In genomic region chr12:49872781-49873181, GRCh38 we compare ENCODE assay signal across 13 cellular contexts. TPM values are rescaled to one million over a fixed set of nuclear protein-coding genes. Genes with fewer than 3 reads are reported as not detected.
DNase-seq lines count a peak whose midpoint lies in the region; ATAC-seq and TF ChIP-seq lines count a peak whose summit lies in the region.
"Had no signal": no experiment of that assay in that cellular context is flagged by ENCODE, and none has a peak within 500 bp of the region (broad histone marks: within the 10 kb centered on the region; RNA-seq: fewer than 3 reads in every experiment).

No MANE protein-coding gene starts in this region.

- ATAC-seq in left cardiac atrium (no peak), gastroesophageal sphincter (no peak), GM21786 (IDR thresholded peaks at IDR 0.05; ENCODE audit: unreplicated experiment) (no peak)
- ATAC-seq: activated T-cell treated with anti-CD3 and anti-CD28 coated beads, Interleukin-2, amount 50 U/mL, for 4 hours had no signal

- no peak for TF ChIP-seq EP300 in gastroesophageal sphincter (IDR thresholded peaks at IDR 0.05)

- WGBS in thyroid gland, 2 donors: 61 to 70% methylated on average over 6 of the region's 6 CpGs
- 71 to 80% methylated on average over 4 to 6 of the region's 6 CpGs for WGBS in gastroesophageal sphincter (ENCODE audit: low coverage in 1 of 2), 2 donors

- TF ChIP-seq CTCF in fibroblast of villous mesenchyme (IDR thresholded peaks at IDR 0.05; ENCODE audit: insufficient read depth, low read depth, low read length) (no peak), thyroid gland (IDR thresholded peaks at IDR 0.05) (no peak), gastroesophageal sphincter (IDR thresholded peaks at IDR 0.05) (no peak)

- intact Hi-C loops in cardiac septum (cut with DNase I) (no loop called here), left cardiac atrium (cut with DNase I) (loop anchor here in 1 of 2 donors (10.0 kb wide), 1 partner anchor 82 kb away; the partner anchor contains the start of gene AQP2), thyroid gland (cut with DNase I) (no loop called here)

- H3K4me3 ChIP-seq in fibroblast of villous mesenchyme (ENCODE audit: low read depth, low read length) (no peak overlapping the region), thyroid gland (replicated peaks in 1 of 3) (no peak overlapping the region), gastroesophageal sphincter (no peak overlapping the region)
- H3K4me3 ChIP-seq: ascending aorta had no signal

- DNase-seq in cardiac septum (ENCODE audit: low spot score): peak; percentile 53
- DNase-seq in left cardiac atrium: no peak
- peak; percentile 15 for DNase-seq in SK-MEL-5 (ENCODE audit: low read depth, low spot score)
- DNase-seq in fibroblast of villous mesenchyme (ENCODE audit: low read depth): peak; percentile 35
- DNase-seq in thyroid gland: no peak
- no peak for DNase-seq in 8988T
- DNase-seq: activated CD4-positive, CD25-positive, alpha-beta regulatory T cell; activated T-cell treated with anti-CD3 and anti-CD28 coated beads, Interleukin-2, amount 50 U/mL, for 4 hours; NCI-H1694 had no signal

- peaks cover 34 to 48% of the 10 kb centered on the region in 2 donors for H3K4me1 ChIP-seq in thyroid gland
- H3K4me1 ChIP-seq in gastroesophageal sphincter: peaks cover 0 to 23% (median 13%) of the 10 kb centered on the region in 3 donors

- TF ChIP-seq POLR2A in thyroid gland (IDR thresholded peaks at IDR 0.05): no peak
- TF ChIP-seq POLR2A in gastroesophageal sphincter (IDR thresholded peaks at IDR 0.05): no peak

- no peaks in the 10 kb centered on the region for H3K9me3 ChIP-seq in thyroid gland
- no peaks in the 10 kb centered on the region for H3K9me3 ChIP-seq in gastroesophageal sphincter
- H3K9me3 ChIP-seq: ascending aorta had no signal

- H3K27me3 ChIP-seq in thyroid gland: no peaks in the 10 kb centered on the region
- H3K27me3 ChIP-seq in gastroesophageal sphincter: peaks cover 6% of the 10 kb centered on the region
- H3K27me3 ChIP-seq: ascending aorta had no signal

- H3K36me3 ChIP-seq in thyroid gland (no peaks in the 10 kb centered on the region), gastroesophageal sphincter (no peaks in the 10 kb centered on the region)
- H3K36me3 ChIP-seq: ascending aorta had no signal

- in situ Hi-C loops in SK-MEL-5 (cut with HindIII; ENCODE audit: low pct_unique_long_range_greater_than_20kb, low sequenced_read_pairs): no loop called here

- H3K27ac ChIP-seq in thyroid gland (peak overlapping the region; percentile 11 to 23 (median 20)), gastroesophageal sphincter (no peak overlapping the region)
- H3K27ac ChIP-seq: ascending aorta had no signal

RNA-seq across cellular contexts. Expression of gene BCDIN3D, which starts 29.9 kb away (rescaled TPM):
- total RNA-seq in cardiac septum: 2.6 TPM
- 1 to 10 TPM; 2.9 to 4.0 TPM for total RNA-seq in left cardiac atrium
- total RNA-seq in SK-MEL-5 (2014; rRNA removed; shearing (Covaris generic)): 6.3 and 7.2 TPM in 2 replicates
- polyA plus RNA-seq in SK-MEL-5 (2015; cell fraction: cytosol; rRNA removed): 5.7 and 6.8 TPM in 2 replicates
- polyA plus RNA-seq in SK-MEL-5 (2015; cell fraction: nucleus; rRNA removed): 5.7 and 6.7 TPM in 2 replicates
- 2.9 and 3.5 TPM in 2 replicates for total RNA-seq in fibroblast of villous mesenchyme
- total RNA-seq in thyroid gland: 1 to 10 TPM; 3.9 to 6.1 (median 4.1) TPM
- 1 to 10 TPM; 2.6 to 4.7 (median 3.4) TPM for total RNA-seq in gastroesophageal sphincter

RNA-seq across cellular contexts. Expression of gene FAIM2, which starts 30.9 kb away (rescaled TPM):
- total RNA-seq in cardiac septum: 1.7 TPM
- total RNA-seq in left cardiac atrium: 10 to 100 TPM in 1 of 2 donors, 1 to 10 TPM in 1; 6.4 to 25.9 TPM
- not detected in 2 replicates for total RNA-seq in SK-MEL-5 (2014; rRNA removed; shearing (Covaris generic))
- not detected in 2 replicates for polyA plus RNA-seq in SK-MEL-5 (2015; cell fraction: cytosol; rRNA removed)
- not detected in 2 replicates for polyA plus RNA-seq in SK-MEL-5 (2015; cell fraction: nucleus; rRNA removed)
- 3.0 and 3.9 TPM in 2 replicates for total RNA-seq in fibroblast of villous mesenchyme
- total RNA-seq in thyroid gland: 1 to 10 TPM in 1 of 4 donors, under 1 TPM in 2, not detected in 1; 0.13 to 3.0 (median 0.33) TPM
- total RNA-seq in gastroesophageal sphincter: 1 to 10 TPM; 3.4 to 7.4 (median 5.9) TPM
- total RNA-seq: lung microvascular endothelial cell had no signal

RNA-seq across cellular contexts. Expression of gene NCKAP5L, which starts 44.6 kb away (rescaled TPM):
- total RNA-seq in cardiac septum: 26.5 TPM
- total RNA-seq in left cardiac atrium: 10 to 100 TPM; 18.6 to 18.8 TPM
- total RNA-seq in SK-MEL-5 (2014; rRNA removed; shearing (Covaris generic)): 29.2 and 29.6 TPM in 2 replicates
- 59.9 and 79.3 TPM in 2 replicates for polyA plus RNA-seq in SK-MEL-5 (2015; cell fraction: cytosol; rRNA removed)
- polyA plus RNA-seq in SK-MEL-5 (2015; cell fraction: nucleus; rRNA removed): 108 and 142 TPM in 2 replicates
- total RNA-seq in fibroblast of villous mesenchyme: 30.9 and 34.1 TPM in 2 replicates
- 10 to 100 TPM; 14.1 to 33.7 (median 16.3) TPM for total RNA-seq in thyroid gland
- total RNA-seq in gastroesophageal sphincter: 10 to 100 TPM; 15.3 to 27.5 (median 19.0) TPM

Comparison
In these comparisons a context has a peak if more than half of its experiments do, and no peak if none do; other contexts are left out.
1. DNase-seq: peak in cardiac septum (single experiment), SK-MEL-5 (single experiment) and fibroblast of villous mesenchyme (single experiment); none in left cardiac atrium (single experiment), thyroid gland (0 of 2) and 8988T (single experiment).
2. H3K27ac ChIP-seq: peak in thyroid gland (3 of 3); none in gastroesophageal sphincter (0 of 4).